ENCODE assay signal across 1 cellular context in genomic region chr2:46747297-46747818, GRCh38.
TF ChIP-seq lines count a peak whose summit lies in the region.

No MANE protein-coding gene starts in this region.

TF ChIP-seq in HepG2, 621 proteins besides CTCF, POLR2A, EP300 and RAD21 (continued from another document and continues in another):
- no peak for TF ChIP-seq ZNF225 (CRISPR knock-in tag; IDR thresholded peaks at IDR 0.05)
- no peak for TF ChIP-seq NCOA5 (CRISPR knock-in tag; IDR thresholded peaks at IDR 0.05)
- TF ChIP-seq REPIN1 (CRISPR knock-in tag; IDR thresholded peaks at IDR 0.05; ENCODE audit: borderline replicate concordance, low read depth) = no peak
- no peak for TF ChIP-seq ZNF672 (CRISPR knock-in tag; IDR thresholded peaks at IDR 0.05)
- TF ChIP-seq NR3C1 (CRISPR knock-in tag; IDR thresholded peaks at IDR 0.05) = no peak
- no peak for TF ChIP-seq HMG20B (CRISPR knock-in tag; conservative IDR thresholded peaks at IDR 0.05)
- TF ChIP-seq MEIS2 (CRISPR knock-in tag; IDR thresholded peaks at IDR 0.05) = 0 out of 2 replicates have a peak, but pooled peaks have one; percentile 23
- TF ChIP-seq TEAD2 (CRISPR knock-in tag; IDR thresholded peaks at IDR 0.05) = no peak
- no peak for TF ChIP-seq NFYB (CRISPR knock-in tag; IDR thresholded peaks at IDR 0.05)
- TF ChIP-seq NFAT5 (CRISPR knock-in tag; IDR thresholded peaks at IDR 0.05) = no peak
- TF ChIP-seq MAX (IDR thresholded peaks at IDR 0.05) = peak; percentile 58; the same call in 1 of the 2 replicates
- no peak for TF ChIP-seq ZNF564 (CRISPR knock-in tag; IDR thresholded peaks at IDR 0.05)
- TF ChIP-seq MIXL1 (CRISPR knock-in tag; IDR thresholded peaks at IDR 0.05) = peak; percentile 94
- TF ChIP-seq CBFB (CRISPR knock-in tag; IDR thresholded peaks at IDR 0.05) = 0 out of 2 replicates have a peak, but pooled peaks have one; percentile 33
- no peak for TF ChIP-seq HHEX (CRISPR knock-in tag; IDR thresholded peaks at IDR 0.05)
- TF ChIP-seq ZNF83 (CRISPR knock-in tag; IDR thresholded peaks at IDR 0.05; ENCODE audit: borderline replicate concordance) = no peak
- TF ChIP-seq POGK (CRISPR knock-in tag; conservative IDR thresholded peaks at IDR 0.05) = 0 out of 2 replicates have a peak, but pooled peaks have one; percentile 33
- TF ChIP-seq ZNF407 (CRISPR knock-in tag; IDR thresholded peaks at IDR 0.05; ENCODE audit: not compliant biosample characterization) = no peak
- no peak for TF ChIP-seq ZNF446 (CRISPR knock-in tag; IDR thresholded peaks at IDR 0.05)
- no peak for TF ChIP-seq RBAK (CRISPR knock-in tag; IDR thresholded peaks at IDR 0.05)
- TF ChIP-seq BCL6 (CRISPR knock-in tag; IDR thresholded peaks at IDR 0.05) = peak; percentile 78
- no peak for TF ChIP-seq ZNF616 (CRISPR knock-in tag; IDR thresholded peaks at IDR 0.05; ENCODE audit: low read depth)
- TF ChIP-seq FOXO1 (CRISPR knock-in tag; IDR thresholded peaks at IDR 0.05) = peak; percentile 72; the same call in 1 of the 2 replicates
- peak; percentile 57 for TF ChIP-seq THAP11 (CRISPR knock-in tag; IDR thresholded peaks at IDR 0.05)
- TF ChIP-seq ATF2 (CRISPR knock-in tag; IDR thresholded peaks at IDR 0.05) = peak; percentile 53
- 0 out of 2 replicates have a peak, but pooled peaks have one; percentile 35 for TF ChIP-seq ZNF607 (CRISPR knock-in tag; IDR thresholded peaks at IDR 0.05; ENCODE audit: borderline replicate concordance)
- TF ChIP-seq ZSCAN30 (CRISPR knock-in tag; IDR thresholded peaks at IDR 0.05) = no peak
- TF ChIP-seq HDAC2 (CRISPR knock-in tag; IDR thresholded peaks at IDR 0.05) = peak; percentile 58
- TF ChIP-seq ZBTB3 (CRISPR knock-in tag; IDR thresholded peaks at IDR 0.05; ENCODE audit: borderline replicate concordance, low read depth) = no peak
- no peak for TF ChIP-seq ZBTB33 (CRISPR knock-in tag; IDR thresholded peaks at IDR 0.05)
- no peak for TF ChIP-seq ZNF576 (CRISPR knock-in tag; IDR thresholded peaks at IDR 0.05)
- no peak; the same call in 1 of the 2 replicates for TF ChIP-seq NKX3-1 (CRISPR knock-in tag; IDR thresholded peaks at IDR 0.05)
- TF ChIP-seq HNRNPLL (IDR thresholded peaks at IDR 0.05; ENCODE audit: low read depth, low read length, poor library complexity, severe bottlenecking) = no peak
- 0 out of 2 replicates have a peak, but pooled peaks have one; percentile 47 for TF ChIP-seq ZBTB38 (CRISPR knock-in tag; IDR thresholded peaks at IDR 0.05)
- no peak for TF ChIP-seq ZNF263 (CRISPR knock-in tag; IDR thresholded peaks at IDR 0.05)
- TF ChIP-seq RARA (CRISPR knock-in tag; IDR thresholded peaks at IDR 0.05) = peak; percentile 79
- TF ChIP-seq KDM6A (CRISPR knock-in tag; IDR thresholded peaks at IDR 0.05; ENCODE audit: low read depth) = no peak; the same call in 1 of the 2 replicates
- TF ChIP-seq ZNF280D (CRISPR knock-in tag; IDR thresholded peaks at IDR 0.05) = peak; percentile 92; the same call in 1 of the 2 replicates
- 0 out of 2 replicates have a peak, but pooled peaks have one; percentile 18 for TF ChIP-seq ZNF121 (CRISPR knock-in tag; IDR thresholded peaks at IDR 0.05)
- peak; percentile 65; the same call in 1 of the 2 replicates for TF ChIP-seq NCOA2 (CRISPR knock-in tag; IDR thresholded peaks at IDR 0.05)
- no peak for TF ChIP-seq PHF5A (CRISPR knock-in tag; IDR thresholded peaks at IDR 0.05; ENCODE audit: low read depth, unreplicated experiment)
